In genomic region chr5:75558972-75559632, GRCh38 we compare ENCODE assay signal across 1 cellular context.
A peak's percentile ranks its signal among the peaks of the same experiment; 100 is the strongest.
TF ChIP-seq lines count a peak whose summit lies in the region.

No MANE protein-coding gene starts in this region.

TF ChIP-seq in K562, 482 proteins besides CTCF, POLR2A, EP300 and RAD21 (continued from another document and continues in another):
- TF ChIP-seq, protein P1, sequence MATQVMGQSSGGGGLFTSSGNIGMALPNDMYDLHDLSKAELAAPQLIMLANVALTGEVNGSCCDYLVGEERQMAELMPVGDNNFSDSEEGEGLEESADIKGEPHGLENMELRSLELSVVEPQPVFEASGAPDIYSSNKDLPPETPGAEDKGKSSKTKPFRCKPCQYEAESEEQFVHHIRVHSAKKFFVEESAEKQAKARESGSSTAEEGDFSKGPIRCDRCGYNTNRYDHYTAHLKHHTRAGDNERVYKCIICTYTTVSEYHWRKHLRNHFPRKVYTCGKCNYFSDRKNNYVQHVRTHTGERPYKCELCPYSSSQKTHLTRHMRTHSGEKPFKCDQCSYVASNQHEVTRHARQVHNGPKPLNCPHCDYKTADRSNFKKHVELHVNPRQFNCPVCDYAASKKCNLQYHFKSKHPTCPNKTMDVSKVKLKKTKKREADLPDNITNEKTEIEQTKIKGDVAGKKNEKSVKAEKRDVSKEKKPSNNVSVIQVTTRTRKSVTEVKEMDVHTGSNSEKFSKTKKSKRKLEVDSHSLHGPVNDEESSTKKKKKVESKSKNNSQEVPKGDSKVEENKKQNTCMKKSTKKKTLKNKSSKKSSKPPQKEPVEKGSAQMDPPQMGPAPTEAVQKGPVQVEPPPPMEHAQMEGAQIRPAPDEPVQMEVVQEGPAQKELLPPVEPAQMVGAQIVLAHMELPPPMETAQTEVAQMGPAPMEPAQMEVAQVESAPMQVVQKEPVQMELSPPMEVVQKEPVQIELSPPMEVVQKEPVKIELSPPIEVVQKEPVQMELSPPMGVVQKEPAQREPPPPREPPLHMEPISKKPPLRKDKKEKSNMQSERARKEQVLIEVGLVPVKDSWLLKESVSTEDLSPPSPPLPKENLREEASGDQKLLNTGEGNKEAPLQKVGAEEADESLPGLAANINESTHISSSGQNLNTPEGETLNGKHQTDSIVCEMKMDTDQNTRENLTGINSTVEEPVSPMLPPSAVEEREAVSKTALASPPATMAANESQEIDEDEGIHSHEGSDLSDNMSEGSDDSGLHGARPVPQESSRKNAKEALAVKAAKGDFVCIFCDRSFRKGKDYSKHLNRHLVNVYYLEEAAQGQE (CRISPR knock-in tag; IDR thresholded peaks at IDR 0.05; ENCODE audit: low read depth) = no peak
- TF ChIP-seq C11orf30 (IDR thresholded peaks at IDR 0.05; ENCODE audit: low read depth) (0 out of 2 replicates have a peak, but pooled peaks have one; percentile 10), MAFK (IDR thresholded peaks at IDR 0.05; ENCODE audit: low read length) (no peak), ZNF431 (CRISPR knock-in tag; IDR thresholded peaks at IDR 0.05) (no peak), MXD1 (CRISPR knock-in tag; IDR thresholded peaks at IDR 0.05; ENCODE audit: borderline replicate concordance, poor library complexity, severe bottlenecking) (no peak), NFE2 (IDR thresholded peaks at IDR 0.05; ENCODE audit: low read depth) (no peak), FIP1L1 (IDR thresholded peaks at IDR 0.05; ENCODE audit: low read depth, low read length, poor library complexity, severe bottlenecking) (no peak), PBX2 (CRISPR knock-in tag; IDR thresholded peaks at IDR 0.05; ENCODE audit: low read depth) (no peak), PBX2 (tag; conservative IDR thresholded peaks at IDR 0.05; ENCODE audit: low read depth) (peak; percentile 69; the same call in 1 of the 2 replicates), MXI1 (IDR thresholded peaks at IDR 0.05; ENCODE audit: low read depth, low read length) (no peak), ZFPM2 (CRISPR knock-in tag; IDR thresholded peaks at IDR 0.05) (no peak), RFX1 (IDR thresholded peaks at IDR 0.05) (no peak), XRCC4 (IDR thresholded peaks at IDR 0.05; ENCODE audit: extremely low read depth, insufficient read depth, insufficient read length) (no peak), ZNF121 (CRISPR knock-in tag; conservative IDR thresholded peaks at IDR 0.05) (no peak), ZNF707 (CRISPR knock-in tag; conservative IDR thresholded peaks at IDR 0.05) (no peak), RREB1 (CRISPR knock-in tag; IDR thresholded peaks at IDR 0.05) (no peak), SMARCC2 (IDR thresholded peaks at IDR 0.05; ENCODE audit: low read depth) (no peak), MEIS2 (IDR thresholded peaks at IDR 0.05; ENCODE audit: partially characterized antibody) (peak; percentile 88), PKNOX1 (IDR thresholded peaks at IDR 0.05) (peak; percentile 64), ZNF140 (CRISPR knock-in tag; IDR thresholded peaks at IDR 0.05) (no peak), ZNF436 (CRISPR knock-in tag; IDR thresholded peaks at IDR 0.05) (no peak), ARID1B (IDR thresholded peaks at IDR 0.05) (no peak), ZNF740 (CRISPR knock-in tag; IDR thresholded peaks at IDR 0.05) (no peak), ZNF740 (tag; IDR thresholded peaks at IDR 0.05) (no peak), MYC (IDR thresholded peaks at IDR 0.05; ENCODE audit: low read depth, low read length) (no peak), MYC (CRISPR knock-in tag; IDR thresholded peaks at IDR 0.05; ENCODE audit: borderline replicate concordance, low read depth) (no peak)
- TF ChIP-seq, protein P2, sequence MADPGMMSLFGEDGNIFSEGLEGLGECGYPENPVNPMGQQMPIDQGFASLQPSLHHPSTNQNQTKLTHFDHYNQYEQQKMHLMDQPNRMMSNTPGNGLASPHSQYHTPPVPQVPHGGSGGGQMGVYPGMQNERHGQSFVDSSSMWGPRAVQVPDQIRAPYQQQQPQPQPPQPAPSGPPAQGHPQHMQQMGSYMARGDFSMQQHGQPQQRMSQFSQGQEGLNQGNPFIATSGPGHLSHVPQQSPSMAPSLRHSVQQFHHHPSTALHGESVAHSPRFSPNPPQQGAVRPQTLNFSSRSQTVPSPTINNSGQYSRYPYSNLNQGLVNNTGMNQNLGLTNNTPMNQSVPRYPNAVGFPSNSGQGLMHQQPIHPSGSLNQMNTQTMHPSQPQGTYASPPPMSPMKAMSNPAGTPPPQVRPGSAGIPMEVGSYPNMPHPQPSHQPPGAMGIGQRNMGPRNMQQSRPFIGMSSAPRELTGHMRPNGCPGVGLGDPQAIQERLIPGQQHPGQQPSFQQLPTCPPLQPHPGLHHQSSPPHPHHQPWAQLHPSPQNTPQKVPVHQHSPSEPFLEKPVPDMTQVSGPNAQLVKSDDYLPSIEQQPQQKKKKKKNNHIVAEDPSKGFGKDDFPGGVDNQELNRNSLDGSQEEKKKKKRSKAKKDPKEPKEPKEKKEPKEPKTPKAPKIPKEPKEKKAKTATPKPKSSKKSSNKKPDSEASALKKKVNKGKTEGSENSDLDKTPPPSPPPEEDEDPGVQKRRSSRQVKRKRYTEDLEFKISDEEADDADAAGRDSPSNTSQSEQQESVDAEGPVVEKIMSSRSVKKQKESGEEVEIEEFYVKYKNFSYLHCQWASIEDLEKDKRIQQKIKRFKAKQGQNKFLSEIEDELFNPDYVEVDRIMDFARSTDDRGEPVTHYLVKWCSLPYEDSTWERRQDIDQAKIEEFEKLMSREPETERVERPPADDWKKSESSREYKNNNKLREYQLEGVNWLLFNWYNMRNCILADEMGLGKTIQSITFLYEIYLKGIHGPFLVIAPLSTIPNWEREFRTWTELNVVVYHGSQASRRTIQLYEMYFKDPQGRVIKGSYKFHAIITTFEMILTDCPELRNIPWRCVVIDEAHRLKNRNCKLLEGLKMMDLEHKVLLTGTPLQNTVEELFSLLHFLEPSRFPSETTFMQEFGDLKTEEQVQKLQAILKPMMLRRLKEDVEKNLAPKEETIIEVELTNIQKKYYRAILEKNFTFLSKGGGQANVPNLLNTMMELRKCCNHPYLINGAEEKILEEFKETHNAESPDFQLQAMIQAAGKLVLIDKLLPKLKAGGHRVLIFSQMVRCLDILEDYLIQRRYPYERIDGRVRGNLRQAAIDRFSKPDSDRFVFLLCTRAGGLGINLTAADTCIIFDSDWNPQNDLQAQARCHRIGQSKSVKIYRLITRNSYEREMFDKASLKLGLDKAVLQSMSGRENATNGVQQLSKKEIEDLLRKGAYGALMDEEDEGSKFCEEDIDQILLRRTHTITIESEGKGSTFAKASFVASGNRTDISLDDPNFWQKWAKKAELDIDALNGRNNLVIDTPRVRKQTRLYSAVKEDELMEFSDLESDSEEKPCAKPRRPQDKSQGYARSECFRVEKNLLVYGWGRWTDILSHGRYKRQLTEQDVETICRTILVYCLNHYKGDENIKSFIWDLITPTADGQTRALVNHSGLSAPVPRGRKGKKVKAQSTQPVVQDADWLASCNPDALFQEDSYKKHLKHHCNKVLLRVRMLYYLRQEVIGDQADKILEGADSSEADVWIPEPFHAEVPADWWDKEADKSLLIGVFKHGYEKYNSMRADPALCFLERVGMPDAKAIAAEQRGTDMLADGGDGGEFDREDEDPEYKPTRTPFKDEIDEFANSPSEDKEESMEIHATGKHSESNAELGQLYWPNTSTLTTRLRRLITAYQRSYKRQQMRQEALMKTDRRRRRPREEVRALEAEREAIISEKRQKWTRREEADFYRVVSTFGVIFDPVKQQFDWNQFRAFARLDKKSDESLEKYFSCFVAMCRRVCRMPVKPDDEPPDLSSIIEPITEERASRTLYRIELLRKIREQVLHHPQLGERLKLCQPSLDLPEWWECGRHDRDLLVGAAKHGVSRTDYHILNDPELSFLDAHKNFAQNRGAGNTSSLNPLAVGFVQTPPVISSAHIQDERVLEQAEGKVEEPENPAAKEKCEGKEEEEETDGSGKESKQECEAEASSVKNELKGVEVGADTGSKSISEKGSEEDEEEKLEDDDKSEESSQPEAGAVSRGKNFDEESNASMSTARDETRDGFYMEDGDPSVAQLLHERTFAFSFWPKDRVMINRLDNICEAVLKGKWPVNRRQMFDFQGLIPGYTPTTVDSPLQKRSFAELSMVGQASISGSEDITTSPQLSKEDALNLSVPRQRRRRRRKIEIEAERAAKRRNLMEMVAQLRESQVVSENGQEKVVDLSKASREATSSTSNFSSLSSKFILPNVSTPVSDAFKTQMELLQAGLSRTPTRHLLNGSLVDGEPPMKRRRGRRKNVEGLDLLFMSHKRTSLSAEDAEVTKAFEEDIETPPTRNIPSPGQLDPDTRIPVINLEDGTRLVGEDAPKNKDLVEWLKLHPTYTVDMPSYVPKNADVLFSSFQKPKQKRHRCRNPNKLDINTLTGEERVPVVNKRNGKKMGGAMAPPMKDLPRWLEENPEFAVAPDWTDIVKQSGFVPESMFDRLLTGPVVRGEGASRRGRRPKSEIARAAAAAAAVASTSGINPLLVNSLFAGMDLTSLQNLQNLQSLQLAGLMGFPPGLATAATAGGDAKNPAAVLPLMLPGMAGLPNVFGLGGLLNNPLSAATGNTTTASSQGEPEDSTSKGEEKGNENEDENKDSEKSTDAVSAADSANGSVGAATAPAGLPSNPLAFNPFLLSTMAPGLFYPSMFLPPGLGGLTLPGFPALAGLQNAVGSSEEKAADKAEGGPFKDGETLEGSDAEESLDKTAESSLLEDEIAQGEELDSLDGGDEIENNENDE (IDR thresholded peaks at IDR 0.05; ENCODE audit: low read depth, low read length) = no peak
- TF ChIP-seq, protein P3, sequence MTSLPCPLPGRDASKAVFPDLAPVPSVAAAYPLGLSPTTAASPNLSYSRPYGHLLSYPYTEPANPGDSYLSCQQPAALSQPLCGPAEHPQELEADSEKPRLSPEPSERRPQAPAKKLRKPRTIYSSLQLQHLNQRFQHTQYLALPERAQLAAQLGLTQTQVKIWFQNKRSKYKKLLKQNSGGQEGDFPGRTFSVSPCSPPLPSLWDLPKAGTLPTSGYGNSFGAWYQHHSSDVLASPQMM (CRISPR knock-in tag; IDR thresholded peaks at IDR 0.05) = no peak
